ENCODE assay signal across 11 cellular contexts in the genomic region with DNA sequence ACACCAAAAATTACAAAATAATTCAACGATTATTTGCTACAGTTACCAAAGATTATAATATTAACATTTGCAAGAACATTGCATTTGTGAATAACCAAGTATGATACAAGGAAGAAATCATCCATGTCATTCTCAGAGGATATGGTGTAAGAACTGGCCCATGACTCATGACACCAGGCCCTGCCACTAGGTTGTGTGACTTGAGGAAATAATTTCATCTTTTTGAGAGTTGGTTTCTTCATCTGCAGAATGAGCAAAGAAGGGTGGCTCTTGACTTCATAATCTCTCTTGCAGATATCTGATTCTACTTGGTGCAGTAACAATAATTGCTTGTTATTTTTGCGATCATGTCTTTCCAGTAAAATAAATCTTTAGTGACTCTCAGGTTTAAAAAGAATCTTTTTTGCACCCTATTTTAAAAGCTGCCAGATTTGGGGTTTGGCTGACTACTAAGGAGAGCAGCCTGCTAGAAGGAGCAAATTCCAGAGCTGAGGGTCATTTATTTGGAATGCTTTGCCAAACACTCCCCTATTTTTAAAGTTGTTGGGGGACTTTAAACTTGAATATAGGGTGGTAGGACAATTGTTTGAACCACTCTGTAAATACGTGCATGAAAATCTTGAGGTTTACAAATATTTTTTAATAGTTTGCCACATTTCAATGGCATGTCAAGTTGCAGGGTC. TPM values are rescaled to one million over a fixed set of nuclear protein-coding genes. Genes with fewer than 3 reads are reported as not detected.
DNase-seq lines count a peak whose midpoint lies in the region; ATAC-seq and TF ChIP-seq lines count a peak whose summit lies in the region.
"Had no signal": no experiment of that assay in that cellular context is flagged by ENCODE, and none has a peak within 500 bp of the region (broad histone marks: within the 10 kb centered on the region; RNA-seq: fewer than 3 reads in every experiment).

No MANE protein-coding gene starts in this region.

- ATAC-seq in left lung, result peak; percentile 53
- ATAC-seq in HG02610 (IDR thresholded peaks at IDR 0.05; ENCODE audit: unreplicated experiment), result no peak
- no peak for ATAC-seq in HG03432 (IDR thresholded peaks at IDR 0.05; ENCODE audit: unreplicated experiment)

- H3K4me1 ChIP-seq in adrenal gland (replicated peaks in 1 of 2), result peaks cover 20 to 78% of the 10 kb centered on the region in 2 donors
- H3K4me1 ChIP-seq in left lung, result peaks cover 12 to 51% of the 10 kb centered on the region in 2 donors

- DNase-seq in AG08395 (ENCODE audit: low spot score) (peak; percentile 56), HS-5 (ENCODE audit: low read depth) (peak; percentile 59), adrenal gland (peak in 6 of 7 donors; percentile 32 to 68 (median 57)), left lung (no peak), NCI-H226 (no peak), GM13977 (ENCODE audit: low spot score) (no peak)
- DNase-seq: activated CD4-positive, alpha-beta T cell treated with anti-CD3 and anti-CD28 coated beads for 4 hours had no signal

- H3K4me3 ChIP-seq in adrenal gland (no peak overlapping the region), left lung (no peak overlapping the region)
- H3K4me3 ChIP-seq: suprapubic skin had no signal

- in situ Hi-C loops in GM13977 (cut with MboI; ENCODE audit: low pct_unique_long_range_greater_than_20kb, low sequenced_read_pairs, unreplicated experiment), result no loop called here

- intact Hi-C loops in adrenal gland (cut with DNase I) (no loop called here), left lung (cut with DNase I) (no loop called here)

- H3K27ac ChIP-seq in adrenal gland (peak overlapping the region in 2 of 5 donors; percentile 43 to 67), left lung (peak overlapping the region; percentile 8 to 79)
- H3K27ac ChIP-seq: suprapubic skin had no signal

- H3K36me3 ChIP-seq in adrenal gland (replicated peaks in 1 of 2) (no peaks in the 10 kb centered on the region), left lung (no peaks in the 10 kb centered on the region)
- H3K36me3 ChIP-seq: suprapubic skin had no signal

- TF ChIP-seq CTCF in adrenal gland (IDR thresholded peaks at IDR 0.05) (no peak), left lung (IDR thresholded peaks at IDR 0.05) (no peak), GM13977 (IDR thresholded peaks at IDR 0.05; ENCODE audit: extremely low read depth, insufficient read depth, missing control alignments) (no peak)

- WGBS in adrenal gland, 4 donors, result 58 to 80% (median 66%) methylated on average over 3 of the region's 3 CpGs

- H3K9me3 ChIP-seq in adrenal gland (replicated peaks in 1 of 3) (no peaks in the 10 kb centered on the region), left lung (no peaks in the 10 kb centered on the region)
- H3K9me3 ChIP-seq: suprapubic skin had no signal

- TF ChIP-seq POLR2A in adrenal gland (IDR thresholded peaks at IDR 0.05), result no peak

- H3K27me3 ChIP-seq in adrenal gland, result no peaks in the 10 kb centered on the region
- no peaks in the 10 kb centered on the region for H3K27me3 ChIP-seq in left lung
- H3K27me3 ChIP-seq: suprapubic skin had no signal

RNA-seq across cellular contexts. Expression of gene ITGA1, which starts 23.5 kb away (rescaled TPM):
- total RNA-seq in adrenal gland (100 to 1,000 TPM; 137 to 371 (median 157) TPM), left lung (100 to 1,000 TPM in 1 of 2 donors, 10 to 100 TPM in 1; 87.5 to 127 TPM)
- 10 to 100 TPM; 30.0 to 80.3 (median 39.5) TPM for polyA plus RNA-seq in adrenal gland
- polyA plus RNA-seq: IgD-negative memory B cell had no signal

RNA-seq across cellular contexts. Expression of gene PELO, which starts 23.5 kb away (rescaled TPM):
- total RNA-seq in adrenal gland (100 to 1,000 TPM in 3 of 8 donors, 10 to 100 TPM in 5; 60.3 to 147 (median 79.7) TPM), left lung (10 to 100 TPM; 40.9 to 47.6 TPM)
- 10 to 100 TPM; 17.8 to 52.4 (median 27.9) TPM for polyA plus RNA-seq in adrenal gland

Comparison
In these comparisons a context has a peak if more than half of its experiments do, and no peak if none do; other contexts are left out.
1. DNase-seq: peak in AG08395 (single experiment), HS-5 (single experiment) and adrenal gland (6 of 7); none in left lung (0 of 2), NCI-H226 (single experiment) and GM13977 (single experiment).